34 cellular contexts compared by ENCODE assay signal in genomic region chr13:54368387-54368786, GRCh38.
"Had no signal": no experiment of that assay in that cellular context is flagged by ENCODE, and none has a peak within 500 bp of the region (broad histone marks: within the 10 kb centered on the region; RNA-seq: fewer than 3 reads in every experiment).

No MANE protein-coding gene starts in this region.

- H3K4me2 ChIP-seq: KMS-11 had no signal

- H3K4me3 ChIP-seq: MG63 had no signal

- DNase-seq: Karpas-422, Kasumi-1, MG63, MM.1S, MV-4-11, NCI-H1048, NCI-H1092, NCI-H1092 treated with DMSO at 0.1 percent for 48 hours, NCI-H1105, NCI-H1105 treated with DMSO at 0.1 percent for 48 hours, NCI-H1417, NCI-H1417 treated with DMSO at 0.1 percent for 48 hours, NCI-H1436, NCI-H1436 treated with DMSO at 0.1 percent for 48 hours, NCI-H146, NCI-H1694, NCI-H1694 treated with DMSO at 0.1 percent for 48 hours, NCI-H187, NCI-H187 treated with DMSO at 0.1 percent for 48 hours, NCI-H1930, NCI-H2029, NCI-H2029 treated with DMSO at 0.1 percent for 48 hours, NCI-H2081, NCI-H2081 treated with DMSO at 0.1 percent for 48 hours, NCI-H2107, NCI-H2171, NCI-H2171 treated with DMSO at 0.1 percent for 48 hours, NCI-H2227 treated with DMSO at 0.1 percent for 48 hours, NCI-H226, NCI-H345, NCI-H446, NCI-H446 treated with DMSO at 0.1 percent for 48 hours, NCI-H510A had no signal

- H3K27me3 ChIP-seq: MG63 had no signal

- H3K36me3 ChIP-seq: MG63 had no signal

- H3K27ac ChIP-seq: KMS-11 had no signal

- H3K9me3 ChIP-seq: MG63 had no signal

- H3K9ac ChIP-seq: KMS-11 had no signal
